ENCODE assay signal across 8 cellular contexts in genomic region chr19:37320988-37321387, GRCh38. TPM values are rescaled to one million over a fixed set of nuclear protein-coding genes. Genes with fewer than 3 reads are reported as not detected.
DNase-seq lines count a peak whose midpoint lies in the region; TF ChIP-seq lines count a peak whose summit lies in the region.
"Not testable (repeated sequence)": the region's sequence is repeated elsewhere in the genome, so short reads cannot be mapped to it uniquely, and the experiment has no call there.

No MANE protein-coding gene starts in this region.

- H3K9ac ChIP-seq in ES-I3 (ENCODE audit: low read depth, low read length) (peak overlapping the region; percentile 34; the same call in 1 of the 2 replicates), HUES6 (ENCODE audit: low read length) (peak overlapping the region; percentile 79)
- H3K9ac ChIP-seq in endodermal cell (ENCODE audit: extremely low read depth, low read length, poor library complexity, severe bottlenecking) = not testable (repeated sequence)

- 61 to 78% methylated on average over 3 to 7 of the region's 7 CpGs for WGBS in endodermal cell (ENCODE audit: insufficient coverage in 1 of 2, insufficient read length in 1 of 2), 2 experiments

- H3K4me1 Mint-ChIP-seq in endodermal cell (peaks cover 35% of the 10 kb centered on the region), neural crest cell (peaks cover 15% of the 10 kb centered on the region)

- not testable (repeated sequence) for H3K36me3 ChIP-seq in ES-I3 (ENCODE audit: insufficient read depth, low read length)
- H3K36me3 ChIP-seq in HUES6 (ENCODE audit: control insufficient read depth, insufficient read depth, low read length) (peaks cover 29% of the 10 kb centered on the region), WERI-Rb-1 (peaks cover 21% of the 10 kb centered on the region), endodermal cell (ENCODE audit: control insufficient read depth, insufficient read depth, low read length) (peaks cover 28% of the 10 kb centered on the region)

- H3K27ac ChIP-seq in 22Rv1 (peak overlapping the region; percentile 42), HUES6 (ENCODE audit: low read depth, low read length) (peak overlapping the region; percentile 89)
- not testable (repeated sequence) for H3K27ac ChIP-seq in WERI-Rb-1; endodermal cell (ENCODE audit: low read depth, low read length)

- not testable (repeated sequence) for H3K9me3 Mint-ChIP-seq in endodermal cell, neural crest cell

- not testable (repeated sequence) for TF ChIP-seq CTCF in 22Rv1 (IDR thresholded peaks at IDR 0.05); WERI-Rb-1 (IDR thresholded peaks at IDR 0.05; ENCODE audit: low read depth, low read length); endodermal cell (conservative IDR thresholded peaks at IDR 0.05); neural crest cell (conservative IDR thresholded peaks at IDR 0.05)

- H3K27me3 Mint-ChIP-seq in endodermal cell (ENCODE audit: insufficient read depth); neural crest cell (ENCODE audit: low read depth): not testable (repeated sequence)

- H3K27me3 ChIP-seq in HUES6 (ENCODE audit: control insufficient read depth, insufficient read depth, low read length); WERI-Rb-1 (ENCODE audit: insufficient read depth, low read depth, severe bottlenecking); endodermal cell (ENCODE audit: control insufficient read depth, insufficient read depth, low read length, poor library complexity, severe bottlenecking): not testable (repeated sequence)

- peak overlapping the region; percentile 97 for H3K27ac Mint-ChIP-seq in endodermal cell
- H3K27ac Mint-ChIP-seq in neural crest cell (ENCODE audit: unreplicated experiment) = not testable (repeated sequence)

- H3K36me3 Mint-ChIP-seq in endodermal cell (ENCODE audit: low read depth) = peaks cover 55% of the 10 kb centered on the region
- H3K36me3 Mint-ChIP-seq in neural crest cell (ENCODE audit: low read depth) = peaks cover 48% of the 10 kb centered on the region

- H3K4me1 ChIP-seq in ES-I3 (ENCODE audit: insufficient read depth, low read length) (peaks cover 19% of the 10 kb centered on the region), HUES6 (ENCODE audit: control insufficient read depth, insufficient read depth, low read length) (peaks cover 31% of the 10 kb centered on the region)
- H3K4me1 ChIP-seq in endodermal cell (ENCODE audit: control insufficient read depth, insufficient read depth, low read length) = not testable (repeated sequence)

- not testable (repeated sequence) for H3K9me3 ChIP-seq in ES-I3 (ENCODE audit: control insufficient read depth, insufficient read depth, low read length); HUES6 (ENCODE audit: control insufficient read depth, insufficient read depth, low read depth, low read length); WERI-Rb-1 (ENCODE audit: severe bottlenecking); iPS-18c (ENCODE audit: control insufficient read depth, insufficient read depth, low read length)
- H3K9me3 ChIP-seq in endodermal cell (ENCODE audit: control insufficient read depth, low read length) = peaks cover 24% of the 10 kb centered on the region

- H3K4me3 Mint-ChIP-seq in endodermal cell = peak overlapping the region; percentile 95
- peak overlapping the region; percentile 99 for H3K4me3 Mint-ChIP-seq in neural crest cell

- peak; percentile 14 to 27 for DNase-seq in NCI-H526 (lab: John Stamatoyannopoulos, UW)
- DNase-seq in WERI-Rb-1 = peak; percentile 44
- DNase-seq in endodermal cell = peak; percentile 58
- not testable (repeated sequence) for DNase-seq in neural crest cell (ENCODE audit: low read depth, low spot score)

- H3K4me3 ChIP-seq in HUES6 (ENCODE audit: low read depth, low read length) = peak overlapping the region; percentile 46
- not testable (repeated sequence) for H3K4me3 ChIP-seq in WERI-Rb-1 (ENCODE audit: low read depth, low read length)
- peak overlapping the region; percentile 61 for H3K4me3 ChIP-seq in endodermal cell (ENCODE audit: low read length)
- peak overlapping the region; percentile 15; the same call in 1 of the 2 replicates for H3K4me3 ChIP-seq in iPS-18c (ENCODE audit: insufficient read depth, low read depth, low read length)

RNA-seq across cellular contexts. Expression of gene ZNF527, which starts 49.9 kb away (rescaled TPM):
- total RNA-seq in endodermal cell (1 to 10 TPM; 4.6 to 5.3 TPM), neural crest cell (8.2 and 8.4 TPM in 2 replicates)
- 3.9 TPM for polyA plus RNA-seq in endodermal cell (2013, experiment 1 of 2)
- polyA plus RNA-seq in endodermal cell (2013, experiment 2 of 2) = 3.9 TPM
